ENCODE assay signal across 8 cellular contexts in the genomic region with DNA sequence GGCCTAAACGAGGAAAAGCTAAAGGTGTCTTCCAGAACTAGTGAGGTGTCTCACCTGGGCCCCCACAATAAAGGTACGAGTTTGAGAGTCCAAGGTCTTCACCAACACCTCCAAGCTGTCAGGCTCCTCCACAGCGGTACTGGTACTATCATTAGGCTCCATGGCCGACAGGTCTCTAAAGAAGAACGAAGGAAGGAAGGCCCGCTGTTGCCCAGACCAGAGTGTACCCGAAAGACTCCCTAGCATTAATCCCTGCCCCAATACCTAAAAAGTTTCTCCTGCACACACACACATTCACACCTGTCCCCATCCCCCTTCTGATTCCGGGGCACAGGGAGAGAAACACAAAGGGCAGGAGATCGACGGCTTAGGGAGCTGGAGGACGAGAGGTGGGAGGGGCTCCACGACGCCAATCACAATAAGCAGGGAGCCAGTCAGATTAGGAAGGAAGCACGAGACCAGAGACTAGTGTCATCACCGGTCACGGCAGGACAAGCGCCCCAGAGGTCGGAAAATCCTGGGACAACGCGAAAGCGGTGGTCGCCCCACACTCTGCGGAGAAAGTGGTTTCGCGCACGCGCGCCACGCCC. TPM values are rescaled to one million over a fixed set of nuclear protein-coding genes. Genes with fewer than 3 reads are reported as not detected.
A peak's percentile ranks its signal among the peaks of the same experiment; 100 is the strongest.
DNase-seq lines count a peak whose midpoint lies in the region; ATAC-seq and TF ChIP-seq lines count a peak whose summit lies in the region.

No MANE protein-coding gene starts in this region.

- H3K27ac ChIP-seq in cardiac muscle cell (peak overlapping the region; percentile 98), ovary (peak overlapping the region; percentile 99 to 100)

- peak overlapping the region; percentile 98 for H3K4me3 Mint-ChIP-seq in activated naive CD8-positive, alpha-beta T cell

- H3K36me3 Mint-ChIP-seq in activated naive CD8-positive, alpha-beta T cell = peaks cover 5% of the 10 kb centered on the region

- H3K9me3 ChIP-seq in cardiac muscle cell (ENCODE audit: low read depth) (no peaks in the 10 kb centered on the region), ovary (no peaks in the 10 kb centered on the region)

- H3K27me3 Mint-ChIP-seq in activated naive CD8-positive, alpha-beta T cell = no peaks in the 10 kb centered on the region

- WGBS in ovary, 3 donors = 1 to 3% (median 1%) methylated on average over 29 of the region's 29 CpGs

- H3K4me3 ChIP-seq in cardiac muscle cell = peak overlapping the region; percentile 53
- peak overlapping the region; percentile 95 for H3K4me3 ChIP-seq in ovary

- peaks cover 7% of the 10 kb centered on the region for H3K4me1 ChIP-seq in cardiac muscle cell (ENCODE audit: low read depth)
- H3K4me1 ChIP-seq in ovary (ENCODE audit: insufficient read depth) = peaks cover 6% of the 10 kb centered on the region

- no peaks in the 10 kb centered on the region for H3K9me3 Mint-ChIP-seq in activated naive CD8-positive, alpha-beta T cell (ENCODE audit: low read depth)

- H3K27me3 ChIP-seq in cardiac muscle cell (no peaks in the 10 kb centered on the region), ovary (no peaks in the 10 kb centered on the region)

- TF ChIP-seq EP300 in ovary (IDR thresholded peaks at IDR 0.05) = no peak

- ATAC-seq in GM18520 (IDR thresholded peaks at IDR 0.05; ENCODE audit: unreplicated experiment) = peak; percentile 24
- peak; percentile 25 for ATAC-seq in HG03025 (IDR thresholded peaks at IDR 0.05; ENCODE audit: low FRiP score, unreplicated experiment)

- H3K36me3 ChIP-seq in cardiac muscle cell (peaks cover 27% of the 10 kb centered on the region), ovary (no peaks in the 10 kb centered on the region)

- intact Hi-C loops in ovary (cut with DNase I) = loop anchor here in 1 of 4 donors (2.0 kb wide), 1 partner anchor 31 kb away; a partner anchor contains a TSS

- no peak for TF ChIP-seq CTCF in cardiac muscle cell (IDR thresholded peaks at IDR 0.05; ENCODE audit: low read depth, low read length)
- TF ChIP-seq CTCF in ovary (IDR thresholded peaks at IDR 0.05) = no peak

- H3K4me1 Mint-ChIP-seq in activated naive CD8-positive, alpha-beta T cell (ENCODE audit: low read depth) = peaks cover 35% of the 10 kb centered on the region

- no peak for TF ChIP-seq POLR2A in ovary (IDR thresholded peaks at IDR 0.05)

- DNase-seq in CD1c-positive myeloid dendritic cell (ENCODE audit: extremely low spot score) (peak; percentile 90), NCI-H226 (peak; percentile 65), cardiac muscle cell (ENCODE audit: low read depth in 1 of 2, low spot score in 1 of 2) (peak; percentile 81 to 85), ovary (no peak)
- no peak for DNase-seq in stimulated activated naive CD4-positive, alpha-beta T cell treated with Interleukin-2 at 50 U/mL for 16 hours (lab: John Stamatoyannopoulos, UW)

- H3K27ac Mint-ChIP-seq in activated naive CD8-positive, alpha-beta T cell = peak overlapping the region; percentile 99

RNA-seq across cellular contexts. Expression of a gene that starts 0.8 kb away (rescaled TPM):
- 494 and 510 TPM in 2 replicates for total RNA-seq in cardiac muscle cell
- polyA plus RNA-seq in cardiac muscle cell = 115 TPM in 2 replicates
- 100 to 1,000 TPM; 113 to 246 (median 209) TPM for total RNA-seq in ovary
- 100 to 1,000 TPM; 140 to 170 TPM for polyA plus RNA-seq in ovary

RNA-seq across cellular contexts. Expression of a gene that starts 4.0 kb away (rescaled TPM):
- total RNA-seq in cardiac muscle cell (2.3 and 2.5 TPM in 2 replicates), ovary (1 to 10 TPM; 1.3 to 7.2 (median 4.0) TPM)
- polyA plus RNA-seq in cardiac muscle cell (2.5 and 3.5 TPM in 2 replicates), ovary (1 to 10 TPM; 1.5 to 7.7 TPM)

RNA-seq across cellular contexts. Expression of a gene that starts 8.9 kb away (rescaled TPM):
- total RNA-seq in cardiac muscle cell (24.5 and 27.4 TPM in 2 replicates), ovary (10 to 100 TPM; 13.9 to 26.2 (median 22.6) TPM)
- polyA plus RNA-seq in cardiac muscle cell (22.0 and 29.2 TPM in 2 replicates), ovary (10 to 100 TPM; 15.9 to 17.6 TPM)

RNA-seq across cellular contexts. Expression of a gene that starts 13.1 kb away (rescaled TPM):
- total RNA-seq in cardiac muscle cell = 28.8 and 36.2 TPM in 2 replicates
- polyA plus RNA-seq in cardiac muscle cell = 27.5 and 37.2 TPM in 2 replicates
- 10 to 100 TPM; 14.6 to 19.9 (median 16.5) TPM for total RNA-seq in ovary
- 10 to 100 TPM; 25.1 to 26.6 TPM for polyA plus RNA-seq in ovary

RNA-seq across cellular contexts. Expression of a gene that starts 14.2 kb away (rescaled TPM):
- 310 and 375 TPM in 2 replicates for total RNA-seq in cardiac muscle cell
- 277 and 280 TPM in 2 replicates for polyA plus RNA-seq in cardiac muscle cell
- 100 to 1,000 TPM; 120 to 258 (median 139) TPM for total RNA-seq in ovary
- 100 to 1,000 TPM; 186 to 240 TPM for polyA plus RNA-seq in ovary

Comparison
In these comparisons a context has a peak if more than half of its experiments do, and no peak if none do; other contexts are left out.
1. DNase-seq: peak in CD1c-positive myeloid dendritic cell (single experiment), NCI-H226 (single experiment) and cardiac muscle cell (2 of 2); none in ovary (0 of 5) and stimulated activated naive CD4-positive, alpha-beta T cell treated with Interleukin-2 at 50 U/mL for 16 hours (single experiment).